Comparison of ENCODE assay signal across 13 cellular contexts in the genomic region with DNA sequence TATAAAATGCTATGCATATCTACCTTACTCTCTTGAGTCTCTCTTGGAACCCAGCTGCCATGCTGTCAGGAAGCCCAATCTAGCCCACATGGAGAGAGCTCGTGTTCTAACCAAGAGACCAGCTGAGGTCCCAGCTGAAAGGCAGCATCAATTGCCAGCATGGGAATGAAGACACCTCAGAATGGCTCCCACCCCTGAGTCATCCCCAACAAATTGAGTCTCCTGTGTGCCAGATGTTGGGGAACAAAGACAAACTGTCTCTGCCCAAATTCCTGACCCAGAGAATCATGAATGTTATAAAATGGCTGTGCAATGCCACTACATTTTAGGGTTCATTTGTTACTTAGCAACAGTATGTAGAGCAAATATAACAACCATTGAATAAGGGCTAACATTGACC.
"Had no signal": no experiment of that assay in that cellular context is flagged by ENCODE, and none has a peak within 500 bp of the region (broad histone marks: within the 10 kb centered on the region; RNA-seq: fewer than 3 reads in every experiment).

No MANE protein-coding gene starts in this region.

- DNase-seq: activated CD4-positive, alpha-beta T cell treated with anti-CD3 and anti-CD28 coated beads, Interleukin-2, amount 50 U/mL, for 1 hour; activated naive CD4-positive, alpha-beta T cell treated with anti-CD3 and anti-CD28 coated beads, Interleukin-2, amount 10 ng/mL, durations not matched to agents 7 days and 5 days; cortex of kidney; effector memory CD8-positive, alpha-beta T cell; gastrocnemius medialis; kidney; left ventricle myocardium inferior; mesenchymal stem cell; ovary; stimulated activated CD4-positive, alpha-beta T cell treated with anti-CD3 and anti-CD28 coated beads, Interleukin-4, amount 100 ng/mL, for 1 hour; stimulated activated CD8-positive, alpha-beta memory T cell treated with anti-CD3 and anti-CD28 coated beads, Interleukin-4, amount 100 ng/mL, for 48 hours; stimulated activated naive CD8-positive, alpha-beta T cell treated with anti-CD3 and anti-CD28 coated beads, Interleukin-15, Interleukin-2, amounts not matched to agents 100 U/mL and 50 U/mL, for 24 hours had no signal

- ATAC-seq: effector memory CD8-positive, alpha-beta T cell; gastrocnemius medialis; stimulated activated naive CD8-positive, alpha-beta T cell treated with anti-CD3 and anti-CD28 coated beads, Interleukin-15, Interleukin-2, amounts not matched to agents 100 U/mL and 50 U/mL, for 24 hours had no signal

- H3K4me3 ChIP-seq: gastrocnemius medialis, left ventricle myocardium inferior, ovary, suprapubic skin had no signal

- H3K27me3 ChIP-seq: gastrocnemius medialis, ovary, suprapubic skin had no signal

- H3K27ac ChIP-seq: gastrocnemius medialis, left ventricle myocardium inferior, ovary, suprapubic skin had no signal

- H3K9me3 ChIP-seq: gastrocnemius medialis, ovary, suprapubic skin had no signal

- H3K36me3 ChIP-seq: gastrocnemius medialis, left ventricle myocardium inferior, ovary, suprapubic skin had no signal

- H3K4me1 ChIP-seq: gastrocnemius medialis, left ventricle myocardium inferior had no signal
